21 cellular contexts compared by ENCODE assay signal in the genomic region with DNA sequence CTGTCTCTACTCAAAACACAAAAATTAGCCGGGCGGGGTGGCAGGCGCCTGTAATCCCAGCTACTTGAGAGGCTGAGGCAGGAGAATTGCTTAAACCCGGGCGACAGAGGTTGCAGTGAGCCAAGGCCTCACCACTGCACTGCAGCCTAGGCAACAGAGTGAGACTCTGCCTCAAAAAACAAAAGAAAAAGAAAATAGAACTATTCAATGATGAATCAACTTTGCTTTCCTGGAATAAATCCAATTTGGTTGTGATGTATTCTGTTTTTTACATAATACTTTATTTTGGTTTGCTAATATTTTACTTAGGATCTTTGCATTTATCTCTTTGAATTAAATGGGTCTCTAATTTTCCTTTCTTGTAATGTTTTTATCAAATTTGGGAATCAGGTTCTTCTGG.
"Had no signal": no experiment of that assay in that cellular context is flagged by ENCODE, and none has a peak within 500 bp of the region (broad histone marks: within the 10 kb centered on the region; RNA-seq: fewer than 3 reads in every experiment).

No MANE protein-coding gene starts in this region.

- ATAC-seq: activated T-cell treated with anti-CD3 and anti-CD28 coated beads, Interleukin-2, amount 50 U/mL, for 4 hours; effector memory CD8-positive, alpha-beta T cell; gastrocnemius medialis; left lobe of liver had no signal

- DNase-seq: activated CD4-positive, alpha-beta T cell treated with anti-CD3 and anti-CD28 coated beads, Interleukin-2, amount 50 U/mL, for 1 hour; activated CD8-positive, alpha-beta memory T cell treated with anti-CD3 and anti-CD28 coated beads, Interleukin-2, amount 50 U/mL, for 4 hours; activated naive CD4-positive, alpha-beta T cell treated with anti-CD3 and anti-CD28 coated beads, Interleukin-2, amount 50 U/mL, for 16 hours; activated T-cell treated with anti-CD3 and anti-CD28 coated beads, Interleukin-2, amount 50 U/mL, for 4 hours; dermis blood vessel endothelial cell; effector memory CD8-positive, alpha-beta T cell; esophagus squamous epithelium; gastrocnemius medialis; head of caudate nucleus; kidney; mammary epithelial cell; midbrain; posterior cingulate gyrus; retina; stimulated activated CD4-positive, alpha-beta T cell treated with anti-CD3 and anti-CD28 coated beads, Interleukin-1b, Interleukin-23, amount 100 ng/mL, for 48 hours; stimulated activated naive CD4-positive, alpha-beta T cell treated with Interleukin-2 at 50 U/mL for 16 hours; substantia nigra had no signal

- H3K27ac ChIP-seq: ascending aorta, cardiac muscle cell, esophagus squamous epithelium, gastrocnemius medialis, tibial nerve had no signal

- H3K4me1 ChIP-seq: ascending aorta, gastrocnemius medialis had no signal

- H3K4me3 ChIP-seq: ascending aorta, cardiac muscle cell, esophagus squamous epithelium, gastrocnemius medialis, tibial nerve had no signal

- H3K9me3 ChIP-seq: ascending aorta, esophagus squamous epithelium, gastrocnemius medialis, tibial nerve had no signal

- H3K27me3 ChIP-seq: ascending aorta, cardiac muscle cell, esophagus squamous epithelium, gastrocnemius medialis, tibial nerve had no signal

- H3K36me3 ChIP-seq: ascending aorta, cardiac muscle cell, esophagus squamous epithelium, gastrocnemius medialis, tibial nerve had no signal
